8 cellular contexts compared by ENCODE assay signal in the genomic region with DNA sequence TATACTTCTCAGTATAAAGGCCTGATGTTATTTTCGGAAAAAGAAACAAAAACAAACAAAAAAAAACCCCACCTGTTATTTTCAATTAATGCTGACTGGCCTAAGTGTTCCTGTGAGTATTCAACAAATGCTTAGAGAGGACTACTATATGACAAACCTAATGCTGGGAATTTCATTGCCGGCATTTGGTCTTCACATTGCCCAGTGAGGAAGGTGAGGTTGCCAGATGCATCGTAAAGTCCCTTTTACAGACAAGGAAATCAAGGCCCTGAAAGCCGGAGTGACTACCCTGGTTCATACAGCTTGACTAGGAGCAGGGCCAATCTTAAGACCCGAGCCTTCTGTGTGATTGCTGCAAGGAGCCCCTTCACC. TPM values are rescaled to one million over a fixed set of nuclear protein-coding genes. Genes with fewer than 3 reads are reported as not detected.
DNase-seq lines count a peak whose midpoint lies in the region; ATAC-seq and TF ChIP-seq lines count a peak whose summit lies in the region.

No MANE protein-coding gene starts in this region.

- DNase-seq in RKO (ENCODE audit: low spot score): peak; percentile 53
- no peak for DNase-seq in psoas muscle
- no peak for DNase-seq in DMS153 treated with DMSO at 0.1 percent for 48 hours (lab: John Stamatoyannopoulos, UW; ENCODE audit: unreplicated experiment)
- no peak for DNase-seq in stimulated activated naive CD4-positive, alpha-beta T cell (lab: John Stamatoyannopoulos, UW)
- no peak for DNase-seq in posterior vena cava (ENCODE audit: low spot score)

- peak overlapping the region; percentile 76 to 79 for H3K4me3 ChIP-seq in esophagus (ENCODE audit: low read depth in 1 of 2, low read length in 2 of 2)
- peak overlapping the region; percentile 83 for H3K4me3 ChIP-seq in psoas muscle

- TF ChIP-seq CTCF in psoas muscle (IDR thresholded peaks at IDR 0.05): no peak

- no peaks in the 10 kb centered on the region for H3K4me1 ChIP-seq in esophagus (ENCODE audit: control insufficient read depth in 2 of 2, insufficient read depth in 2 of 2, low read length in 1 of 2)
- H3K4me1 ChIP-seq in psoas muscle: peaks cover 16% of the 10 kb centered on the region

- H3K36me3 ChIP-seq in esophagus (ENCODE audit: control insufficient read depth in 2 of 2, insufficient read depth in 2 of 2, low read length in 1 of 2) (peaks cover 10 to 38% of the 10 kb centered on the region in 2 donors), psoas muscle (ENCODE audit: insufficient read depth in 1 of 2, low read depth in 1 of 2) (peaks cover 12 to 68% of the 10 kb centered on the region in 2 donors)

- H3K9me3 ChIP-seq in esophagus (ENCODE audit: control insufficient read depth in 2 of 2, insufficient read depth in 1 of 2, low read depth in 1 of 2, low read length in 1 of 2) (no peaks in the 10 kb centered on the region), psoas muscle (no peaks in the 10 kb centered on the region)

- WGBS in esophagus, 2 donors: 8 to 11% methylated on average over 5 of the region's 5 CpGs
- WGBS in psoas muscle, 3 donors: 7 to 10% (median 8%) methylated on average over 5 of the region's 5 CpGs

- ATAC-seq in GM21515 (IDR thresholded peaks at IDR 0.05; ENCODE audit: unreplicated experiment) (peak; percentile 2), psoas muscle (peak in 2 of 4 donors; percentile 0 to 3), GM21390 (IDR thresholded peaks at IDR 0.05; ENCODE audit: unreplicated experiment) (no peak)

- intact Hi-C loops in psoas muscle (cut with DNase I) (no loop called here), posterior vena cava (cut with DNase I) (no loop called here)

- no peaks in the 10 kb centered on the region for H3K27me3 ChIP-seq in esophagus (ENCODE audit: control insufficient read depth in 1 of 2, insufficient read depth in 2 of 2, low read length in 2 of 2)
- no peaks in the 10 kb centered on the region for H3K27me3 ChIP-seq in psoas muscle (ENCODE audit: insufficient read depth in 3 of 3, low read length in 2 of 3)

- H3K27ac ChIP-seq in esophagus (ENCODE audit: low read depth in 2 of 2, low read length in 1 of 2) (peak overlapping the region; percentile 69 to 85), psoas muscle (peak overlapping the region; percentile 84)

RNA-seq across cellular contexts. Expression of a gene that starts 0.6 kb away (rescaled TPM):
- 10 to 100 TPM; 79.3 to 81.0 TPM for polyA plus RNA-seq in esophagus
- 100 to 1,000 TPM in 2 of 4 donors, 10 to 100 TPM in 2; 86.1 to 137 (median 99.8) TPM for total RNA-seq in psoas muscle
- polyA plus RNA-seq in psoas muscle: 100 to 1,000 TPM; 140 to 174 (median 146) TPM
- total RNA-seq in posterior vena cava: 10 to 100 TPM; 60.5 to 63.7 TPM

RNA-seq across cellular contexts. Expression of a gene that starts 11.2 kb away (rescaled TPM):
- 100 to 1,000 TPM in 1 of 2 donors, 10 to 100 TPM in 1; 88.6 to 150 TPM for polyA plus RNA-seq in esophagus
- total RNA-seq in psoas muscle: 100 to 1,000 TPM; 164 to 240 (median 208) TPM
- 100 to 1,000 TPM; 161 to 367 (median 163) TPM for polyA plus RNA-seq in psoas muscle
- 100 to 1,000 TPM; 101 to 126 TPM for total RNA-seq in posterior vena cava

RNA-seq across cellular contexts. Expression of a gene that starts 11.7 kb away (rescaled TPM):
- polyA plus RNA-seq in esophagus: 10 to 100 TPM in 1 of 2 donors, 1 to 10 TPM in 1; 8.5 to 16.5 TPM
- total RNA-seq in psoas muscle: 10 to 100 TPM in 3 of 4 donors, 1 to 10 TPM in 1; 7.4 to 19.8 (median 16.5) TPM
- polyA plus RNA-seq in psoas muscle: 10 to 100 TPM in 2 of 3 donors, 1 to 10 TPM in 1; 7.6 to 20.4 (median 20.2) TPM
- total RNA-seq in posterior vena cava: 10 to 100 TPM; 17.3 to 20.3 TPM

RNA-seq across cellular contexts. Expression of a gene that starts 12.0 kb away (rescaled TPM):
- polyA plus RNA-seq in esophagus: 10 to 100 TPM; 18.5 to 38.3 TPM
- total RNA-seq in psoas muscle: 10 to 100 TPM; 18.5 to 32.1 (median 28.5) TPM
- polyA plus RNA-seq in psoas muscle: 10 to 100 TPM; 22.1 to 31.5 (median 27.0) TPM
- total RNA-seq in posterior vena cava: 10 to 100 TPM; 19.6 to 21.6 TPM

RNA-seq across cellular contexts. Expression of a gene that starts 27.0 kb away (rescaled TPM):
- polyA plus RNA-seq in esophagus: 10 to 100 TPM; 36.6 to 41.8 TPM
- 10 to 100 TPM; 43.7 to 69.3 (median 64.0) TPM for total RNA-seq in psoas muscle
- 100 to 1,000 TPM in 1 of 3 donors, 10 to 100 TPM in 2; 46.8 to 107 (median 72.0) TPM for polyA plus RNA-seq in psoas muscle
- 10 to 100 TPM; 44.3 to 48.6 TPM for total RNA-seq in posterior vena cava
